28 cellular contexts compared by ENCODE assay signal in genomic region chr2:2791606-2792005, GRCh38.
DNase-seq lines count a peak whose midpoint lies in the region; ATAC-seq, FAIRE-seq and TF ChIP-seq lines count a peak whose summit lies in the region.
"Had no signal": no experiment of that assay in that cellular context is flagged by ENCODE, and none has a peak within 500 bp of the region (broad histone marks: within the 10 kb centered on the region; RNA-seq: fewer than 3 reads in every experiment).

No MANE protein-coding gene starts in this region.

- no peak overlapping the region for H3K18ac ChIP-seq in H1 (ENCODE audit: extremely low read depth, low read length)

- no peak overlapping the region for H3K4me2 ChIP-seq in H1 (ENCODE audit: insufficient read depth in 1 of 2, low read depth in 2 of 2, low read length in 2 of 2)
- H3K4me2 ChIP-seq: BLaER1 had no signal

- H2BK120ac ChIP-seq in H1 (replicated peaks; ENCODE audit: low read depth, low read length) = no peak overlapping the region

- no peaks in the 10 kb centered on the region; the same call in 1 of the 2 replicates for H3K23me2 ChIP-seq in H1 (ENCODE audit: low read depth, low read length)

- H3K79me2 ChIP-seq in H1 (ENCODE audit: control insufficient read depth in 1 of 2, insufficient read depth in 2 of 2, low read length in 2 of 2) = no peaks in the 10 kb centered on the region

- 95% methylated on average over 15 of the region's 15 CpGs; no CpG with 5 or more reads in 1 of the 2 experiments for WGBS in H1 (ENCODE audit: extremely low coverage in 1 of 2, insufficient coverage in 1 of 2, insufficient read length in 1 of 2, insufficient replicate concordance in 2 of 2, low coverage in 1 of 2, low lambda C conversion rate in 2 of 2, missing lambda C conversion rate in 1 of 2), 2 experiments

- H3K9ac ChIP-seq in H1 (replicated peaks in 1 of 4; ENCODE audit: extremely low read depth in 1 of 4, low read depth in 3 of 4, low read length in 3 of 4) = no peak overlapping the region
- H3K9ac ChIP-seq: BLaER1 had no signal

- H3K4me3 ChIP-seq in H1 (ENCODE audit: extremely low read depth in 1 of 4, insufficient read depth in 2 of 4, low read depth in 3 of 4, low read length in 4 of 4) = no peak overlapping the region
- H3K4me3 ChIP-seq: BLaER1, GM12878 had no signal

- H2BK15ac ChIP-seq in H1 (ENCODE audit: low read length) = no peak overlapping the region

- peaks cover 5 to 18% (median 8%) of the 10 kb centered on the region in 4 experiments for H3K4me1 ChIP-seq in H1 (replicated peaks in 1 of 4; ENCODE audit: control insufficient read depth in 3 of 4, insufficient read depth in 4 of 4, low read length in 3 of 4)

- H3K27ac ChIP-seq in H1 (ENCODE audit: low read depth, low read length) = no peak overlapping the region
- H3K27ac ChIP-seq: BLaER1 had no signal

- TF ChIP-seq EP300 in H1 (IDR thresholded peaks at IDR 0.05; ENCODE audit: borderline replicate concordance in 1 of 2, low read depth in 2 of 2, low read length in 2 of 2) = no peak

- no peak overlapping the region for H2AFZ ChIP-seq in H1 (ENCODE audit: low read length)

- H3K23ac ChIP-seq in H1 (ENCODE audit: insufficient read length) = no peak overlapping the region

- H4K91ac ChIP-seq in H1 (replicated peaks; ENCODE audit: insufficient read length, low read length) = no peak overlapping the region

- no peak for TF ChIP-seq RAD21 in H1 (IDR thresholded peaks at IDR 0.05 in 1 of 2, conservative IDR thresholded peaks at IDR 0.05 in 1 of 2; ENCODE audit: low read depth in 2 of 2, low read length in 2 of 2)

- no peak overlapping the region for H2BK5ac ChIP-seq in H1 (ENCODE audit: low read depth, low read length)

- H3K14ac ChIP-seq in H1 (ENCODE audit: insufficient read length) = no peak overlapping the region

- ATAC-seq in HG03439 (IDR thresholded peaks at IDR 0.05; ENCODE audit: unreplicated experiment) (no peak), HG03469 (IDR thresholded peaks at IDR 0.05; ENCODE audit: unreplicated experiment) (no peak)
- ATAC-seq: GM12878 had no signal

- no peaks in the 10 kb centered on the region for H4K20me1 ChIP-seq in H1 (replicated peaks in 1 of 2; ENCODE audit: control insufficient read depth in 1 of 2, insufficient read depth in 2 of 2, low read length in 2 of 2)
- H4K20me1 ChIP-seq: BLaER1 had no signal

- peak overlapping the region; percentile 54; the same call in 1 of the 2 replicates for H2BK12ac ChIP-seq in H1 (ENCODE audit: low read depth, low read length)

- H3K4ac ChIP-seq in H1 (replicated peaks; ENCODE audit: insufficient read length, low read depth, low read length) = no peak overlapping the region

- H2AK5ac ChIP-seq in H1 (ENCODE audit: low read depth, low read length) = no peak overlapping the region

- no peaks in the 10 kb centered on the region for H3K9me3 ChIP-seq in H1 (ENCODE audit: insufficient read depth in 2 of 2, low read depth in 1 of 2, low read length in 1 of 2)
- H3K9me3 ChIP-seq: BE2C, BLaER1 had no signal

- TF ChIP-seq POLR2A in H1 (IDR thresholded peaks at IDR 0.05; ENCODE audit: control extremely low read depth in 1 of 2, low read depth in 2 of 2, low read length in 2 of 2) = no peak

- no peak for TF ChIP-seq CTCF in H1 (IDR thresholded peaks at IDR 0.05; ENCODE audit: control extremely low read depth in 1 of 3, insufficient read depth in 1 of 3, low read depth in 1 of 3, low read length in 3 of 3)

- POLR2A ChIA-PET in H1 (lab: Charles Lee; ENCODE audit: partially characterized antibody) = no interaction called here

- H3K79me1 ChIP-seq in H1 (ENCODE audit: low read depth, low read length) = no peaks in the 10 kb centered on the region

- no peak overlapping the region for H3K56ac ChIP-seq in H1 (replicated peaks; ENCODE audit: insufficient read length, low read depth, low read length)

- FAIRE-seq in H1 (lab: Jason Lieb, UNC) = no peak
- FAIRE-seq: A204.1, GM12878, GM12892, GM18507 had no signal

- DNase-seq in NCI-H146 (lab: John Stamatoyannopoulos, UW) (peak; percentile 67), NCI-H146 treated with DMSO at 0.1 percent for 48 hours (lab: John Stamatoyannopoulos, UW; ENCODE audit: unreplicated experiment) (peak; percentile 11), H1 (ENCODE audit: low read depth in 1 of 2, low spot score in 2 of 2) (no peak), mesenteric fat pad (ENCODE audit: low spot score) (peak; percentile 81), posterior cingulate gyrus (no peak), RKO (ENCODE audit: low spot score) (no peak)
- DNase-seq: 8988T; ACHN; BE2C; C1 segment of cervical spinal cord; CD4-positive, alpha-beta memory T cell; CD4-positive, CD25-positive, alpha-beta regulatory T cell; CD8-positive, alpha-beta memory T cell; COR-L47; DMS 273 treated with DMSO at 0.1 percent for 48 hours; DMS153; DMS53; DMS79; DND-41; EL; GDM1 had no signal

- no peaks in the 10 kb centered on the region for H3K36me3 ChIP-seq in H1 (ENCODE audit: control insufficient read depth in 2 of 4, insufficient read depth in 4 of 4, low read length in 3 of 4)
- H3K36me3 ChIP-seq: BE2C, BLaER1 had no signal

- no peak overlapping the region for H4K5ac ChIP-seq in H1 (ENCODE audit: insufficient read length, low read depth, low read length)

- H4K8ac ChIP-seq in H1 (ENCODE audit: extremely low read depth, insufficient read depth, low read length) = no peak overlapping the region; the same call in 1 of the 2 replicates

- H3K27me3 ChIP-seq in H1 (replicated peaks in 1 of 4; ENCODE audit: control insufficient read depth in 3 of 4, extremely low read depth in 1 of 4, insufficient read depth in 3 of 4, low read length in 3 of 4) = no peaks in the 10 kb centered on the region
- H3K27me3 ChIP-seq: BE2C, BLaER1 had no signal

- CTCF ChIA-PET in H1 (lab: Charles Lee; ENCODE audit: partially characterized antibody) = no interaction called here

- H2BK20ac ChIP-seq in H1 (ENCODE audit: low read length) = no peak overlapping the region

- intact Hi-C loops in posterior cingulate gyrus (cut with DNase I) = no loop called here

TF ChIP-seq in H1, 55 proteins besides CTCF, POLR2A, EP300 and RAD21:
- TF ChIP-seq SAP30 (IDR thresholded peaks at IDR 0.05; ENCODE audit: insufficient read depth, insufficient replicate concordance, low read length) (no peak), USF2 (IDR thresholded peaks at IDR 0.05; ENCODE audit: low read length) (no peak), TCF12 (IDR thresholded peaks at IDR 0.05; ENCODE audit: low read depth, low read length) (no peak), SP2 (IDR thresholded peaks at IDR 0.05; ENCODE audit: low read length) (no peak)

Comparison
In these comparisons a context has a peak if more than half of its experiments do, and no peak if none do; other contexts are left out.
1. DNase-seq: peak in NCI-H146 (single experiment), NCI-H146 treated with DMSO at 0.1 percent for 48 hours (single experiment) and mesenteric fat pad (single experiment); none in H1 (0 of 2), posterior cingulate gyrus (0 of 10) and RKO (single experiment).